8 cellular contexts compared by ENCODE assay signal in the genomic region with DNA sequence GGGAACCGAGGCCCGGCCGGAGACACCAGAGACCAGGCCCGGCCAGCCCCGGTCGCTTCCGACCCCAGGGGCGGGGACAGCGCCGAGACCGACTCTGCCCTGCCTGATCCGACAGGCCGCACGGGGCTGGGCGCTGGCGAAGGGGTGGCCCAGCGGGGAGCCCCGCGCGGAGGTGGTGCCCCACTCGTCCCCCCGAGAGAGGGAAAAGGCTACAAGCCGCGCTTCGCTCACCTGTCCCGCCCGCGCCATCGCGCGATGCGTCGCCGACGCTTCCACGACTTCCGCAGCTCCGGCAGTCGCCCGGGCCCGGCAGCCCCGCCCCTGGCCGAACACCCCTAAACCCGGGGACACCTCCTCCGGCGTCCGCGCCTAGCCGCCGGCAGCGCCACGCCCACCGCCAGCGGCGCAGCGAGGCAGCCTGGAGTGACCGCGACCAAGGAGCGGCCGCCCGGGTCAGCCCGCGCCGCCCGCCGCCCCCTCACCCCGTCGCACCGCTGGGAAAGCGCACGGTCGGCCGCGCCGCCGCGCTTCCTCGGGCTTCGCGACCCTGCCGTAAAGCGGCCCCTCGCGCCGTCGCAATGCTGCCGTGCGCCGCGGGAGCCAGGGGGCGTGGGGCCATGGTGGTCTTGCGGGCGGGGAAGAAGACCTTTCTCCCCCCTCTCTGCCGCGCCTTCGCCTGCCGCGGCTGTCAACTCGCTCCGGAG. TPM values are rescaled to one million over a fixed set of nuclear protein-coding genes. Genes with fewer than 3 reads are reported as not detected.
A peak's percentile ranks its signal among the peaks of the same experiment; 100 is the strongest.
DNase-seq lines count a peak whose midpoint lies in the region; ATAC-seq and TF ChIP-seq lines count a peak whose summit lies in the region.

A gene with protein sequence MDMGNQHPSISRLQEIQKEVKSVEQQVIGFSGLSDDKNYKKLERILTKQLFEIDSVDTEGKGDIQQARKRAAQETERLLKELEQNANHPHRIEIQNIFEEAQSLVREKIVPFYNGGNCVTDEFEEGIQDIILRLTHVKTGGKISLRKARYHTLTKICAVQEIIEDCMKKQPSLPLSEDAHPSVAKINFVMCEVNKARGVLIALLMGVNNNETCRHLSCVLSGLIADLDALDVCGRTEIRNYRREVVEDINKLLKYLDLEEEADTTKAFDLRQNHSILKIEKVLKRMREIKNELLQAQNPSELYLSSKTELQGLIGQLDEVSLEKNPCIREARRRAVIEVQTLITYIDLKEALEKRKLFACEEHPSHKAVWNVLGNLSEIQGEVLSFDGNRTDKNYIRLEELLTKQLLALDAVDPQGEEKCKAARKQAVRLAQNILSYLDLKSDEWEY (minus strand): TSS at position 273 of the 704 bp plus-strand sequence. CDS start 1,493 bp downstream, outside the sequence.
A gene with protein sequence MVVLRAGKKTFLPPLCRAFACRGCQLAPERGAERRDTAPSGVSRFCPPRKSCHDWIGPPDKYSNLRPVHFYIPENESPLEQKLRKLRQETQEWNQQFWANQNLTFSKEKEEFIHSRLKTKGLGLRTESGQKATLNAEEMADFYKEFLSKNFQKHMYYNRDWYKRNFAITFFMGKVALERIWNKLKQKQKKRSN (plus strand): TSS at position 576 of the 704 bp plus-strand sequence. CDS start 42 bp downstream, at position 618.

- peaks cover 0 to 8% of the 10 kb centered on the region in 2 experiments for H3K4me1 ChIP-seq in trophoblast cell (ENCODE audit: control insufficient read depth in 1 of 2, insufficient read depth in 2 of 2, low read length in 2 of 2)
- H3K4me1 ChIP-seq in tibial artery, result peaks cover 0 to 80% (median 51%) of the 10 kb centered on the region in 4 donors

- peak; percentile 36 for DNase-seq in HFF-Myc (ENCODE audit: extremely low read depth, low read depth)
- peak; percentile 91 for DNase-seq in NB4 (ENCODE audit: low read depth)
- peak; percentile 88 for DNase-seq in SW480 (ENCODE audit: low spot score)
- peak; percentile 70 for DNase-seq in activated naive CD8-positive, alpha-beta T cell treated with anti-CD3 and anti-CD28 coated beads, Interleukin-2, amount 50 U/mL, for 16 hours (ENCODE audit: low read depth, low spot score)
- DNase-seq in Right ventricle myocardium superior, result peak; percentile 92
- peak; percentile 62 to 95 for DNase-seq in trophoblast cell
- peak; percentile 76 to 91 for DNase-seq in tibial artery

- H3K4me3 ChIP-seq in HFF-Myc (replicated peaks; ENCODE audit: low read depth, low read length) (peak within 1 kb of the TSS; percentile 75), NB4 (ENCODE audit: low read depth, low read length) (peak within 1 kb of the TSS; percentile 84), trophoblast cell (ENCODE audit: low read depth, low read length) (peak within 1 kb of the TSS; percentile 97), tibial artery (peak within 1 kb of the TSS; percentile 94 to 96)

- TF ChIP-seq POLR2A in GM10847 (IDR thresholded peaks at IDR 0.05; ENCODE audit: extremely low read depth, insufficient read length) (peak; percentile 62), NB4 (IDR thresholded peaks at IDR 0.05; ENCODE audit: extremely low read depth, insufficient read length) (peak; percentile 59)

- peak within 1 kb of the TSS; percentile 98 for H3K18ac ChIP-seq in trophoblast cell (ENCODE audit: low read length)

- H4K8ac ChIP-seq in trophoblast cell (ENCODE audit: low read depth, low read length), result peak within 1 kb of the TSS; percentile 89

- peak within 1 kb of the TSS; percentile 95 for H2BK5ac ChIP-seq in trophoblast cell (ENCODE audit: low read depth, low read length, poor library complexity)

- intact Hi-C loops in Right ventricle myocardium superior (cut with DNase I), result loop anchor here (10.0 kb wide), 1 partner anchor 352 kb away; no protein-coding TSS in a partner anchor
- intact Hi-C loops in tibial artery (cut with DNase I; ENCODE audit: low total_unique reads), result loop anchor here (5.0 kb wide), 2 partner anchors 65 to 360 kb away; a partner anchor contains a TSS

- peak within 1 kb of the TSS; percentile 91 for H2BK120ac ChIP-seq in trophoblast cell (ENCODE audit: insufficient read depth, low read length, poor library complexity)

- peak within 1 kb of the TSS; percentile 96 for H3K9ac ChIP-seq in trophoblast cell (ENCODE audit: low read length)

- peak within 1 kb of the TSS; percentile 98 for H3K4ac ChIP-seq in trophoblast cell (ENCODE audit: low read depth, low read length)

- ATAC-seq in Right ventricle myocardium superior (ENCODE audit: poor library complexity), result peak; percentile 90

- H3K79me2 ChIP-seq in trophoblast cell (ENCODE audit: control insufficient read depth, insufficient read depth, low read length, poor library complexity), result peaks cover 24% of the 10 kb centered on the region

- H2AFZ ChIP-seq in trophoblast cell (ENCODE audit: insufficient read depth, low read length, poor library complexity), result peak within 1 kb of the TSS; percentile 99

- H2BK12ac ChIP-seq in trophoblast cell (ENCODE audit: low read length), result no peak within 1 kb of the TSS

- peaks cover 13 to 17% of the 10 kb centered on the region in 2 experiments for H3K36me3 ChIP-seq in trophoblast cell (ENCODE audit: control insufficient read depth in 1 of 2, insufficient read depth in 2 of 2, low read length in 2 of 2)
- H3K36me3 ChIP-seq in tibial artery, result peaks cover 16 to 25% (median 16%) of the 10 kb centered on the region in 3 donors

- peak within 1 kb of the TSS; percentile 79 for H3K4me2 ChIP-seq in trophoblast cell (ENCODE audit: low read length)

- H3K27ac ChIP-seq in trophoblast cell (ENCODE audit: low read depth, low read length) (peak within 1 kb of the TSS; percentile 99), tibial artery (peak within 1 kb of the TSS; percentile 92 to 94)

- H3K9me3 ChIP-seq in trophoblast cell (ENCODE audit: insufficient read depth, low read depth, low read length) (no peaks in the 10 kb centered on the region), tibial artery (no peaks in the 10 kb centered on the region)

- WGBS in trophoblast cell (ENCODE audit: extremely low coverage, insufficient coverage, insufficient read length), result no CpG with 5 or more reads among the region's 100 CpGs

- TF ChIP-seq CTCF in HFF-Myc (IDR thresholded peaks at IDR 0.05; ENCODE audit: low read depth, low read length, missing control alignments) (no peak), NB4 (IDR thresholded peaks at IDR 0.05; ENCODE audit: low read depth, low read length) (no peak), tibial artery (IDR thresholded peaks at IDR 0.05) (no peak)

- H2AK5ac ChIP-seq in trophoblast cell (ENCODE audit: low read length), result peak within 1 kb of the TSS; percentile 97

- H3K23ac ChIP-seq in trophoblast cell (ENCODE audit: low read length), result no peak within 1 kb of the TSS

- H4K12ac ChIP-seq in trophoblast cell (ENCODE audit: low read depth, low read length), result peak within 1 kb of the TSS; percentile 97

- peak within 1 kb of the TSS; percentile 81 for H3K14ac ChIP-seq in trophoblast cell (ENCODE audit: low read length)

- peak within 1 kb of the TSS; percentile 95 for H4K91ac ChIP-seq in trophoblast cell (ENCODE audit: low read depth, low read length)

- H3K27me3 ChIP-seq in trophoblast cell (ENCODE audit: insufficient read depth, low read length) (no peaks in the 10 kb centered on the region), tibial artery (no peaks in the 10 kb centered on the region)

- peaks cover 14% of the 10 kb centered on the region for H3K79me1 ChIP-seq in trophoblast cell (ENCODE audit: low read length)

RNA-seq across cellular contexts. Expression of the first gene that starts in this region (rescaled TPM):
- 14.3 TPM for total RNA-seq in Right ventricle myocardium superior
- 21.3 and 22.2 TPM in 2 replicates for polyA plus RNA-seq in trophoblast cell (2013)

RNA-seq across cellular contexts. Expression of the second gene that starts in this region (rescaled TPM):
- total RNA-seq in Right ventricle myocardium superior, result 60.6 TPM
- polyA plus RNA-seq in trophoblast cell (2013), result 42.0 and 45.6 TPM in 2 replicates

Comparison
In these comparisons a context has a peak if more than half of its experiments do, and no peak if none do; other contexts are left out.
1. Peak in every context shown above with its lines: DNase-seq, ATAC-seq, H3K4me3 ChIP-seq and H3K27ac ChIP-seq.
2. DNase-seq: peak in every context shown above with its lines; median percentile 92 in Right ventricle myocardium superior; 91 in NB4; 88 in SW480; 84 in tibial artery; 78 in trophoblast cell; 70 in activated naive CD8-positive, alpha-beta T cell treated with anti-CD3 and anti-CD28 coated beads, Interleukin-2, amount 50 U/mL, for 16 hours; 36 in HFF-Myc.